ENCODE assay signal across 1 cellular context in the genomic region with DNA sequence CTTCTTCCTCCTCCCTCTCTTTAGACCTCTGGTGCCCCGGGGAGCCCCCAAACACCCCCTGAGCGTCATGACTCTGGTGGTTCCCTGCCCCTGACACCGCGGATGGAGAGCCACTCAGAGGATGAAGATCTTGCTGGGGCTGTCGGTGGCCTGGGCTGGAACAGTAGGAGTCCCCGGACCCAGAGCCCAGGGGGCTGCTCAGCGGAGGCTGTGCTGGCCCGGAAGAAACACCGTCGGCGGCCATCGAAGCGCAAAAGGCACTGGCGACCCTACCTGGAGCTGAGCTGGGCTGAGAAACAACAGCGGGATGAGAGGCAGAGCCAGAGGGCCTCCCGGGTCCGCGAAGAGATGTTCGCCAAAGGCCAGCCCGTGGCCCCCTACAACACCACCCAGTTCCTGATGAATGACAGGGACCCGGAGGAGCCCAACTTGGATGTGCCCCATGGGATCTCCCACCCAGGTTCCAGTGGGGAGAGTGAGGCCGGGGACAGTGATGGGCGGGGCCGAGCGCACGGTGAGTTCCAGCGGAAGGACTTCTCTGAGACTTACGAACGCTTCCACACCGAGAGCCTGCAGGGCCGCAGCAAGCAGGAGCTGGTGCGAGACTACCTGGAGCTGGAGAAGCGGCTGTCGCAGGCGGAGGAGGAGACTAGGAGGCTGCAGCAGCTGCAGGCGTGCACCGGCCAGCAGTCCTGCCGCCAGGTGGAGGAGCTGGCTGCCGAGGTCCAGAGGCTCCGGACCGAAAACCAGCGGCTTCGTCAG.
A peak's percentile ranks its signal among the peaks of the same experiment; 100 is the strongest.
TF ChIP-seq lines count a peak whose summit lies in the region.

No MANE protein-coding gene starts in this region.

TF ChIP-seq in HepG2, 621 proteins besides CTCF, POLR2A, EP300 and RAD21 (continues in another document):
- TF ChIP-seq ESRRA (CRISPR knock-in tag; IDR thresholded peaks at IDR 0.05; ENCODE audit: low read depth) = no peak
- TF ChIP-seq ZNF367 (CRISPR knock-in tag; IDR thresholded peaks at IDR 0.05; ENCODE audit: borderline replicate concordance) = no peak
- TF ChIP-seq ZNF282 (IDR thresholded peaks at IDR 0.05; ENCODE audit: partially characterized antibody) = no peak
- no peak for TF ChIP-seq ATF1 (CRISPR knock-in tag; IDR thresholded peaks at IDR 0.05)
- TF ChIP-seq, protein P1, sequence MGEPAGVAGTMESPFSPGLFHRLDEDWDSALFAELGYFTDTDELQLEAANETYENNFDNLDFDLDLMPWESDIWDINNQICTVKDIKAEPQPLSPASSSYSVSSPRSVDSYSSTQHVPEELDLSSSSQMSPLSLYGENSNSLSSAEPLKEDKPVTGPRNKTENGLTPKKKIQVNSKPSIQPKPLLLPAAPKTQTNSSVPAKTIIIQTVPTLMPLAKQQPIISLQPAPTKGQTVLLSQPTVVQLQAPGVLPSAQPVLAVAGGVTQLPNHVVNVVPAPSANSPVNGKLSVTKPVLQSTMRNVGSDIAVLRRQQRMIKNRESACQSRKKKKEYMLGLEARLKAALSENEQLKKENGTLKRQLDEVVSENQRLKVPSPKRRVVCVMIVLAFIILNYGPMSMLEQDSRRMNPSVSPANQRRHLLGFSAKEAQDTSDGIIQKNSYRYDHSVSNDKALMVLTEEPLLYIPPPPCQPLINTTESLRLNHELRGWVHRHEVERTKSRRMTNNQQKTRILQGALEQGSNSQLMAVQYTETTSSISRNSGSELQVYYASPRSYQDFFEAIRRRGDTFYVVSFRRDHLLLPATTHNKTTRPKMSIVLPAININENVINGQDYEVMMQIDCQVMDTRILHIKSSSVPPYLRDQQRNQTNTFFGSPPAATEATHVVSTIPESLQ (CRISPR knock-in tag; conservative IDR thresholded peaks at IDR 0.05) = no peak
- no peak for TF ChIP-seq ZNF816 (CRISPR knock-in tag; IDR thresholded peaks at IDR 0.05; ENCODE audit: borderline replicate concordance)
- no peak for TF ChIP-seq ATM (IDR thresholded peaks at IDR 0.05; ENCODE audit: borderline replicate concordance)
- peak; percentile 89 for TF ChIP-seq AGO2 (optimal IDR thresholded peaks at IDR 0.05; ENCODE audit: low read depth, low read length)
- TF ChIP-seq, protein P2, sequence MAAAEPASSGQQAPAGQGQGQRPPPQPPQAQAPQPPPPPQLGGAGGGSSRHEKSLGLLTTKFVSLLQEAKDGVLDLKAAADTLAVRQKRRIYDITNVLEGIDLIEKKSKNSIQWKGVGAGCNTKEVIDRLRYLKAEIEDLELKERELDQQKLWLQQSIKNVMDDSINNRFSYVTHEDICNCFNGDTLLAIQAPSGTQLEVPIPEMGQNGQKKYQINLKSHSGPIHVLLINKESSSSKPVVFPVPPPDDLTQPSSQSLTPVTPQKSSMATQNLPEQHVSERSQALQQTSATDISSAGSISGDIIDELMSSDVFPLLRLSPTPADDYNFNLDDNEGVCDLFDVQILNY (CRISPR knock-in tag; conservative IDR thresholded peaks at IDR 0.05) = no peak
- peak; percentile 51 for TF ChIP-seq AGO1 (IDR thresholded peaks at IDR 0.05; ENCODE audit: low read depth, low read length, poor library complexity, severe bottlenecking)
- TF ChIP-seq HDAC6 (IDR thresholded peaks at IDR 0.05; ENCODE audit: low read depth, low read length) = no peak
- TF ChIP-seq SIN3B (IDR thresholded peaks at IDR 0.05; ENCODE audit: low read length) = no peak
- TF ChIP-seq CREM (IDR thresholded peaks at IDR 0.05) = no peak
- no peak for TF ChIP-seq CREM (CRISPR knock-in tag; IDR thresholded peaks at IDR 0.05)
- TF ChIP-seq RBFOX2 (IDR thresholded peaks at IDR 0.05; ENCODE audit: low read depth, low read length) = peak; percentile 58
- no peak for TF ChIP-seq PAWR (CRISPR knock-in tag; IDR thresholded peaks at IDR 0.05; ENCODE audit: borderline replicate concordance)
- TF ChIP-seq ZNF709 (CRISPR knock-in tag; IDR thresholded peaks at IDR 0.05) = no peak
- no peak for TF ChIP-seq SCMH1 (CRISPR knock-in tag; IDR thresholded peaks at IDR 0.05; ENCODE audit: borderline replicate concordance)
- no peak for TF ChIP-seq ZNF430 (CRISPR knock-in tag; IDR thresholded peaks at IDR 0.05)
- no peak for TF ChIP-seq FOXJ3 (CRISPR knock-in tag; IDR thresholded peaks at IDR 0.05; ENCODE audit: borderline replicate concordance)
- no peak for TF ChIP-seq SALL2 (CRISPR knock-in tag; IDR thresholded peaks at IDR 0.05)
- no peak for TF ChIP-seq PTBP1 (IDR thresholded peaks at IDR 0.05; ENCODE audit: low read depth, low read length, poor library complexity, severe bottlenecking)
- TF ChIP-seq, protein P3, sequence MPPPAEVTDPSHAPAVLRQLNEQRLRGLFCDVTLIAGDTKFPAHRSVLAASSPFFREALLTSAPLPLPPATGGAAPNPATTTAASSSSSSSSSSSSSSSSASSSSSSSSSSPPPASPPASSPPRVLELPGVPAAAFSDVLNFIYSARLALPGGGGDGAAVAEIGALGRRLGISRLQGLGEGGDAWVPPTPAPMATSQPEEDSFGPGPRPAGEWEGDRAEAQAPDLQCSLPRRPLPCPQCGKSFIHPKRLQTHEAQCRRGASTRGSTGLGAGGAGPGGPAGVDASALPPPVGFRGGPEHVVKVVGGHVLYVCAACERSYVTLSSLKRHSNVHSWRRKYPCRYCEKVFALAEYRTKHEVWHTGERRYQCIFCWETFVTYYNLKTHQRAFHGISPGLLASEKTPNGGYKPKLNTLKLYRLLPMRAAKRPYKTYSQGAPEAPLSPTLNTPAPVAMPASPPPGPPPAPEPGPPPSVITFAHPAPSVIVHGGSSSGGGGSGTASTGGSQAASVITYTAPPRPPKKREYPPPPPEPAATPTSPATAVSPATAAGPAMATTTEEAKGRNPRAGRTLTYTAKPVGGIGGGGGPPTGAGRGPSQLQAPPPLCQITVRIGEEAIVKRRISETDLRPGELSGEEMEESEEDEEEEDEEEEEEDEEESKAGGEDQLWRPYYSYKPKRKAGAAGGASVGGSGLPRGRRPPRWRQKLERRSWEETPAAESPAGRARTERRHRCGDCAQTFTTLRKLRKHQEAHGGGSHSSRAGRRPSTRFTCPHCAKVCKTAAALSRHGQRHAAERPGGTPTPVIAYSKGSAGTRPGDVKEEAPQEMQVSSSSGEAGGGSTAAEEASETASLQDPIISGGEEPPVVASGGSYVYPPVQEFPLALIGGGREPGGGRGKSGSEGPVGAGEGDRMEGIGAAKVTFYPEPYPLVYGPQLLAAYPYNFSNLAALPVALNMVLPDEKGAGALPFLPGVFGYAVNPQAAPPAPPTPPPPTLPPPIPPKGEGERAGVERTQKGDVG (CRISPR knock-in tag; IDR thresholded peaks at IDR 0.05; ENCODE audit: borderline replicate concordance) = no peak
- TF ChIP-seq ZNF569 (CRISPR knock-in tag; IDR thresholded peaks at IDR 0.05; ENCODE audit: borderline replicate concordance) = no peak
- TF ChIP-seq PITX1 (CRISPR knock-in tag; IDR thresholded peaks at IDR 0.05) = no peak
- TF ChIP-seq ZNF614 (CRISPR knock-in tag; IDR thresholded peaks at IDR 0.05; ENCODE audit: borderline replicate concordance) = no peak
- peak; percentile 15 for TF ChIP-seq ZNF883 (CRISPR knock-in tag; IDR thresholded peaks at IDR 0.05; ENCODE audit: not compliant biosample characterization)
- TF ChIP-seq CBX1 (IDR thresholded peaks at IDR 0.05; ENCODE audit: low read depth) = no peak
- TF ChIP-seq BORCS8-MEF2B (CRISPR knock-in tag; IDR thresholded peaks at IDR 0.05) = peak; percentile 32; the same call in 1 of the 2 replicates
- TF ChIP-seq, protein P4, sequence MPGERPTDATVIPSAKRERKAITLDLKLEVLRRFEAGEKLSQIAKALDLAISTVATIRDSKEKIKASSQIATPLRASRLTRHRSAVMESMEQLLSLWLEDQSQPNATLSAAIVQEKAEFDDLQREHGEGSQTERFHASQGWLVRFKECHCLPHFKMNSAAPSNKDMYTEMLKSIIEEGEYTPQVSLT (CRISPR knock-in tag; IDR thresholded peaks at IDR 0.05; ENCODE audit: borderline replicate concordance, low read depth) = no peak
- no peak for TF ChIP-seq FLYWCH1 (CRISPR knock-in tag; IDR thresholded peaks at IDR 0.05)
- no peak for TF ChIP-seq PHF20 (CRISPR knock-in tag; IDR thresholded peaks at IDR 0.05)
- TF ChIP-seq, protein P5, sequence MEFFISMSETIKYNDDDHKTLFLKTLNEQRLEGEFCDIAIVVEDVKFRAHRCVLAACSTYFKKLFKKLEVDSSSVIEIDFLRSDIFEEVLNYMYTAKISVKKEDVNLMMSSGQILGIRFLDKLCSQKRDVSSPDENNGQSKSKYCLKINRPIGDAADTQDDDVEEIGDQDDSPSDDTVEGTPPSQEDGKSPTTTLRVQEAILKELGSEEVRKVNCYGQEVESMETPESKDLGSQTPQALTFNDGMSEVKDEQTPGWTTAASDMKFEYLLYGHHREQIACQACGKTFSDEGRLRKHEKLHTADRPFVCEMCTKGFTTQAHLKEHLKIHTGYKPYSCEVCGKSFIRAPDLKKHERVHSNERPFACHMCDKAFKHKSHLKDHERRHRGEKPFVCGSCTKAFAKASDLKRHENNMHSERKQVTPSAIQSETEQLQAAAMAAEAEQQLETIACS (CRISPR knock-in tag; IDR thresholded peaks at IDR 0.05) = no peak
- TF ChIP-seq THAP11 (CRISPR knock-in tag; IDR thresholded peaks at IDR 0.05) = no peak
- TF ChIP-seq ZNF263 (CRISPR knock-in tag; IDR thresholded peaks at IDR 0.05) = no peak
- TF ChIP-seq KMT2A (CRISPR knock-in tag; IDR thresholded peaks at IDR 0.05) = no peak
- no peak for TF ChIP-seq GLI4 (CRISPR knock-in tag; IDR thresholded peaks at IDR 0.05; ENCODE audit: borderline replicate concordance)
- TF ChIP-seq, protein P6, sequence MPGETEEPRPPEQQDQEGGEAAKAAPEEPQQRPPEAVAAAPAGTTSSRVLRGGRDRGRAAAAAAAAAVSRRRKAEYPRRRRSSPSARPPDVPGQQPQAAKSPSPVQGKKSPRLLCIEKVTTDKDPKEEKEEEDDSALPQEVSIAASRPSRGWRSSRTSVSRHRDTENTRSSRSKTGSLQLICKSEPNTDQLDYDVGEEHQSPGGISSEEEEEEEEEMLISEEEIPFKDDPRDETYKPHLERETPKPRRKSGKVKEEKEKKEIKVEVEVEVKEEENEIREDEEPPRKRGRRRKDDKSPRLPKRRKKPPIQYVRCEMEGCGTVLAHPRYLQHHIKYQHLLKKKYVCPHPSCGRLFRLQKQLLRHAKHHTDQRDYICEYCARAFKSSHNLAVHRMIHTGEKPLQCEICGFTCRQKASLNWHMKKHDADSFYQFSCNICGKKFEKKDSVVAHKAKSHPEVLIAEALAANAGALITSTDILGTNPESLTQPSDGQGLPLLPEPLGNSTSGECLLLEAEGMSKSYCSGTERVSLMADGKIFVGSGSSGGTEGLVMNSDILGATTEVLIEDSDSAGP (CRISPR knock-in tag; IDR thresholded peaks at IDR 0.05; ENCODE audit: borderline replicate concordance) = 0 out of 2 replicates have a peak, but pooled peaks have one; percentile 35
- TF ChIP-seq, protein P7, sequence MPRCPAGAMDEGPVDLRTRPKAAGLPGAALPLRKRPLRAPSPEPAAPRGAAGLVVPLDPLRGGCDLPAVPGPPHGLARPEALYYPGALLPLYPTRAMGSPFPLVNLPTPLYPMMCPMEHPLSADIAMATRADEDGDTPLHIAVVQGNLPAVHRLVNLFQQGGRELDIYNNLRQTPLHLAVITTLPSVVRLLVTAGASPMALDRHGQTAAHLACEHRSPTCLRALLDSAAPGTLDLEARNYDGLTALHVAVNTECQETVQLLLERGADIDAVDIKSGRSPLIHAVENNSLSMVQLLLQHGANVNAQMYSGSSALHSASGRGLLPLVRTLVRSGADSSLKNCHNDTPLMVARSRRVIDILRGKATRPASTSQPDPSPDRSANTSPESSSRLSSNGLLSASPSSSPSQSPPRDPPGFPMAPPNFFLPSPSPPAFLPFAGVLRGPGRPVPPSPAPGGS (CRISPR knock-in tag; IDR thresholded peaks at IDR 0.05) = no peak
- TF ChIP-seq HNRNPL (IDR thresholded peaks at IDR 0.05; ENCODE audit: low read depth, low read length) = 0 out of 2 replicates have a peak, but pooled peaks have one; percentile 2
- no peak for TF ChIP-seq GATA4 (IDR thresholded peaks at IDR 0.05; ENCODE audit: borderline replicate concordance, low read depth)
- TF ChIP-seq, protein P8, sequence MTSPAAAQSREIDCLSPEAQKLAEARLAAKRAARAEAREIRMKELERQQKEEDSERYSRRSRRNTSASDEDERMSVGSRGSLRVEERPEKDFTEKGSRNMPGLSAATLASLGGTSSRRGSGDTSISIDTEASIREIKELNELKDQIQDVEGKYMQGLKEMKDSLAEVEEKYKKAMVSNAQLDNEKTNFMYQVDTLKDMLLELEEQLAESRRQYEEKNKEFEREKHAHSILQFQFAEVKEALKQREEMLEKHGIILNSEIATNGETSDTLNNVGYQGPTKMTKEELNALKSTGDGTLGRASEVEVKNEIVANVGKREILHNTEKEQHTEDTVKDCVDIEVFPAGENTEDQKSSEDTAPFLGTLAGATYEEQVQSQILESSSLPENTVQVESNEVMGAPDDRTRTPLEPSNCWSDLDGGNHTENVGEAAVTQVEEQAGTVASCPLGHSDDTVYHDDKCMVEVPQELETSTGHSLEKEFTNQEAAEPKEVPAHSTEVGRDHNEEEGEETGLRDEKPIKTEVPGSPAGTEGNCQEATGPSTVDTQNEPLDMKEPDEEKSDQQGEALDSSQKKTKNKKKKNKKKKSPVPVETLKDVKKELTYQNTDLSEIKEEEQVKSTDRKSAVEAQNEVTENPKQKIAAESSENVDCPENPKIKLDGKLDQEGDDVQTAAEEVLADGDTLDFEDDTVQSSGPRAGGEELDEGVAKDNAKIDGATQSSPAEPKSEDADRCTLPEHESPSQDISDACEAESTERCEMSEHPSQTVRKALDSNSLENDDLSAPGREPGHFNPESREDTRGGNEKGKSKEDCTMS (CRISPR knock-in tag; conservative IDR thresholded peaks at IDR 0.05) = no peak
- no peak for TF ChIP-seq ZNF724P (CRISPR knock-in tag; IDR thresholded peaks at IDR 0.05; ENCODE audit: borderline replicate concordance)
- TF ChIP-seq, protein P9, sequence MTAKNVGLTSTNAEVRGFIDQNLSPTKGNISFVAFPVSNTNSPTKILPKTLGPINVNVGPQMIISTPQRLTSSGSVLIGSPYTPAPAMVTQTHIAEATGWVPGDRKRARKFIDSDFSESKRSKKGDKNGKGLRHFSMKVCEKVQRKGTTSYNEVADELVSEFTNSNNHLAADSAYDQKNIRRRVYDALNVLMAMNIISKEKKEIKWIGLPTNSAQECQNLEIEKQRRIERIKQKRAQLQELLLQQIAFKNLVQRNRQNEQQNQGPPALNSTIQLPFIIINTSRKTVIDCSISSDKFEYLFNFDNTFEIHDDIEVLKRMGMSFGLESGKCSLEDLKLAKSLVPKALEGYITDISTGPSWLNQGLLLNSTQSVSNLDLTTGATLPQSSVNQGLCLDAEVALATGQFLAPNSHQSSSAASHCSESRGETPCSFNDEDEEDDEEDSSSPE (CRISPR knock-in tag; IDR thresholded peaks at IDR 0.05) = no peak
- 0 out of 2 replicates have a peak, but pooled peaks have one; percentile 15 for TF ChIP-seq ZC3H13 (CRISPR knock-in tag; IDR thresholded peaks at IDR 0.05)
- TF ChIP-seq MIER2 (CRISPR knock-in tag; IDR thresholded peaks at IDR 0.05) = no peak
- TF ChIP-seq TAF1 (CRISPR knock-in tag; IDR thresholded peaks at IDR 0.05) = no peak
- TF ChIP-seq ZBTB1 (CRISPR knock-in tag; IDR thresholded peaks at IDR 0.05; ENCODE audit: borderline replicate concordance) = no peak
- no peak for TF ChIP-seq ZNF775 (CRISPR knock-in tag; IDR thresholded peaks at IDR 0.05; ENCODE audit: borderline replicate concordance)
- TF ChIP-seq FOXC1 (CRISPR knock-in tag; IDR thresholded peaks at IDR 0.05; ENCODE audit: borderline replicate concordance) = no peak
- no peak for TF ChIP-seq ZNF17 (CRISPR knock-in tag; IDR thresholded peaks at IDR 0.05)
- no peak for TF ChIP-seq ZNF615 (CRISPR knock-in tag; IDR thresholded peaks at IDR 0.05; ENCODE audit: borderline replicate concordance)
